14 cellular contexts compared by ENCODE assay signal in genomic region chr3:140629351-140630137, GRCh38. TPM values are rescaled to one million over a fixed set of nuclear protein-coding genes. Genes with fewer than 3 reads are reported as not detected.
DNase-seq lines count a peak whose midpoint lies in the region; FAIRE-seq and TF ChIP-seq lines count a peak whose summit lies in the region.
"Had no signal": no experiment of that assay in that cellular context is flagged by ENCODE, and none has a peak within 500 bp of the region (broad histone marks: within the 10 kb centered on the region; RNA-seq: fewer than 3 reads in every experiment).

No MANE protein-coding gene starts in this region.

- H3K4me3 Mint-ChIP-seq in chondrocyte (ENCODE audit: unreplicated experiment): no peak overlapping the region
- H3K4me3 Mint-ChIP-seq: activated T-cell treated with anti-CD3 and anti-CD28 coated beads, Interleukin-2, amount 50 U/mL, for 72 hours; naive thymus-derived CD8-positive, alpha-beta T cell had no signal

- peaks cover 4% of the 10 kb centered on the region for H3K9me3 Mint-ChIP-seq in chondrocyte (ENCODE audit: low read depth)
- H3K9me3 Mint-ChIP-seq: naive thymus-derived CD8-positive, alpha-beta T cell had no signal

- peak overlapping the region; percentile 53 for H3K27ac Mint-ChIP-seq in chondrocyte (ENCODE audit: unreplicated experiment)
- H3K27ac Mint-ChIP-seq: activated T-cell treated with anti-CD3 and anti-CD28 coated beads, Interleukin-2, amount 50 U/mL, for 72 hours; naive thymus-derived CD8-positive, alpha-beta T cell had no signal

- TF ChIP-seq CTCF in AG10803 (conservative IDR thresholded peaks at IDR 0.05; ENCODE audit: low read length): no peak
- no peak for TF ChIP-seq CTCF in chondrocyte (IDR thresholded peaks at IDR 0.05)

- H3K4me3 ChIP-seq in AG10803 (ENCODE audit: low read length): no peak overlapping the region
- H3K4me3 ChIP-seq: stomach had no signal

- peak; percentile 92 for DNase-seq in AG10803 (ENCODE audit: low read depth)
- DNase-seq in HTR-8/SVneo (ENCODE audit: insufficient read length, low spot score): peak; percentile 42
- DNase-seq in chondrocyte (ENCODE audit: low spot score): no peak
- DNase-seq in lung microvascular endothelial cell (ENCODE audit: low read depth in 2 of 2): peak; percentile 5 to 89
- no peak for DNase-seq in DMS79 treated with DMSO at 0.1 percent for 48 hours (lab: John Stamatoyannopoulos, UW)
- no peak for DNase-seq in NCI-H1694 (lab: John Stamatoyannopoulos, UW)
- DNase-seq in activated CD4-positive, alpha-beta T cell treated with anti-CD3 and anti-CD28 coated beads, Interleukin-2, amount 50 U/mL, for 4 hours: no peak
- DNase-seq in germinal center (ENCODE audit: low spot score): no peak
- DNase-seq: activated T-cell treated with anti-CD3 and anti-CD28 coated beads, Interleukin-2, amount 50 U/mL, for 72 hours; naive thymus-derived CD8-positive, alpha-beta T cell; NCI-H82; stimulated activated CD4-positive, alpha-beta T cell treated with anti-CD3 and anti-CD28 coated beads, Interleukin-1b, Interleukin-23, amount 100 ng/mL, for 48 hours; stomach had no signal

- H3K36me3 Mint-ChIP-seq in chondrocyte (ENCODE audit: low read depth): no peaks in the 10 kb centered on the region
- H3K36me3 Mint-ChIP-seq: naive thymus-derived CD8-positive, alpha-beta T cell had no signal

- peak; percentile 49 for FAIRE-seq in HTR-8/SVneo (lab: Jason Lieb, UNC)
- FAIRE-seq: colon had no signal

- H3K27me3 Mint-ChIP-seq in chondrocyte (ENCODE audit: low read depth): no peaks in the 10 kb centered on the region

- H3K4me1 Mint-ChIP-seq in chondrocyte (ENCODE audit: low read depth): peaks cover 50% of the 10 kb centered on the region
- H3K4me1 Mint-ChIP-seq: naive thymus-derived CD8-positive, alpha-beta T cell had no signal

RNA-seq across cellular contexts. Expression of gene TRIM42, which starts 48.3 kb away (rescaled TPM):
- total RNA-seq in chondrocyte (not detected in 3 replicates), lung microvascular endothelial cell (not detected in 2 replicates)
- total RNA-seq: activated T-cell treated with anti-CD3 and anti-CD28 coated beads, Interleukin-2, amount 50 U/mL, for 72 hours; naive thymus-derived CD8-positive, alpha-beta T cell; stomach had no signal

Comparison
In these comparisons a context has a peak if more than half of its experiments do, and no peak if none do; other contexts are left out.
1. DNase-seq: peak in AG10803 (single experiment), HTR-8/SVneo (single experiment) and lung microvascular endothelial cell (2 of 2); none in chondrocyte (single experiment), DMS79 treated with DMSO at 0.1 percent for 48 hours (single experiment), NCI-H1694 (single experiment), activated CD4-positive, alpha-beta T cell treated with anti-CD3 and anti-CD28 coated beads, Interleukin-2, amount 50 U/mL, for 4 hours (0 of 2) and germinal center (single experiment).